ENCODE assay signal across 8 cellular contexts in the genomic region with DNA sequence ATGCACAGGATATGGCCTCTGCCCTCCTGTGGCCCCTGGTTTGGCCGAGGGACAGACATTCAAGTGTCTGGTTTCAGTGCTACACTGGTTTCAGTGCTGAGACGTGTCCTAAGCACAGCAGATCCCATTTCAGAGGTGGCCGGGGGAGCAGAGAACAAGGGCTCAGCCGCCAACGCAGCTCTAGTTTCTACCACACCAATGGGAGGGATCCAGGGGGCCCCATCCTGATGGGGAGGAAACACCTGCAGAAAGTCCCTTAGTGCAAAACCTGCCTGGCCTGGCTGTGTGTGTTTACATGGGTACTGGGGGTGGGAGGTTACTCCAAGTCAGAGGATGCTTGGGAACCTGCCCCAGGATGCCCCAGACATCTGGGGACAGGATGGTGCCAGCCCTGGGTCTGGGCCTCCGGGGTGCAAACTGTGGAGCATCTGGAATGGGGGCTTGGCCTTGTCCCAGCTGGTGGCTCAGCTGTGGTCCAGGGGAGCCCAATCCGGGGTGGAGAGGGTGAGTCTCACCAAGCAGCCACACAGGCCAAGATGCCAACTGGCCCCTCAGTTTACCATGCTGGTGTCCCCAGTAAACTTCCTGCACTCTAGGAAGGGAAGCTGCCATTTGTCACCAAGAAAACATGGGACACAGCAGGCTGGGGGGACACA. TPM values are rescaled to one million over a fixed set of nuclear protein-coding genes. Genes with fewer than 3 reads are reported as not detected.
A peak's percentile ranks its signal among the peaks of the same experiment; 100 is the strongest.
DNase-seq lines count a peak whose midpoint lies in the region; ATAC-seq and TF ChIP-seq lines count a peak whose summit lies in the region.
"Not testable (repeated sequence)": the region's sequence is repeated elsewhere in the genome, so short reads cannot be mapped to it uniquely, and the experiment has no call there.

No MANE protein-coding gene starts in this region.

- not testable (repeated sequence) for TF ChIP-seq RAD21 in Ishikawa (IDR thresholded peaks at IDR 0.05; ENCODE audit: low read depth)

- TF ChIP-seq EP300 in Ishikawa (IDR thresholded peaks at IDR 0.05; ENCODE audit: borderline replicate concordance): not testable (repeated sequence)

- TF ChIP-seq CTCF in spleen (IDR thresholded peaks at IDR 0.05 in 8 of 11, conservative IDR thresholded peaks at IDR 0.05 in 3 of 11): not testable (repeated sequence)

- H3K27me3 Mint-ChIP-seq in effector memory CD8-positive, alpha-beta T cell: not testable (repeated sequence)

- peaks cover 31% of the 10 kb centered on the region for H3K36me3 Mint-ChIP-seq in effector memory CD8-positive, alpha-beta T cell (ENCODE audit: insufficient read depth)

- not testable (repeated sequence) for H3K4me3 Mint-ChIP-seq in effector memory CD8-positive, alpha-beta T cell

- not testable (repeated sequence) for H3K27me3 ChIP-seq in spleen (replicated peaks in 1 of 7)

- not testable (repeated sequence) for H3K4me1 Mint-ChIP-seq in effector memory CD8-positive, alpha-beta T cell (ENCODE audit: low read depth in 2 of 2)

- 31 to 40% (median 35%) methylated on average over 4 to 7 of the region's 7 CpGs for WGBS in spleen, 5 donors

- ATAC-seq in GM18873 (IDR thresholded peaks at IDR 0.05; ENCODE audit: low FRiP score, unreplicated experiment): peak; percentile 73
- ATAC-seq in GM21526 (IDR thresholded peaks at IDR 0.05; ENCODE audit: low FRiP score, unreplicated experiment): peak; percentile 53
- ATAC-seq in HG02938 (IDR thresholded peaks at IDR 0.05; ENCODE audit: unreplicated experiment): peak; percentile 56
- not testable (repeated sequence) for ATAC-seq in effector memory CD8-positive, alpha-beta T cell (replicated peaks)

- H3K27ac Mint-ChIP-seq in effector memory CD8-positive, alpha-beta T cell: peak overlapping the region; percentile 76 to 82

- not testable (repeated sequence) for H3K9me3 ChIP-seq in spleen

- intact Hi-C loops in spleen (cut with DNase I; ENCODE audit: low total_unique reads): not testable (repeated sequence)

- not testable (repeated sequence) for TF ChIP-seq POLR2A in spleen (IDR thresholded peaks at IDR 0.05)

- peak overlapping the region in 2 of 8 donors; percentile 30 to 33 for H3K27ac ChIP-seq in spleen

- not testable (repeated sequence) for H3K4me3 ChIP-seq in spleen

- H3K4me1 ChIP-seq in spleen: peaks cover 0 to 18% (median 9%) of the 10 kb centered on the region in 6 donors

- H3K9me3 Mint-ChIP-seq in effector memory CD8-positive, alpha-beta T cell: not testable (repeated sequence)

- peak; percentile 12 for DNase-seq in COLO668 (lab: John Stamatoyannopoulos, UW; ENCODE audit: unreplicated experiment)
- peak; percentile 31 to 51 for DNase-seq in activated CD4-positive, alpha-beta T cell treated with anti-CD3 and anti-CD28 coated beads, Interleukin-2, amount 50 U/mL, for 48 hours
- DNase-seq in effector memory CD8-positive, alpha-beta T cell: not testable (repeated sequence)
- DNase-seq in spleen: peak; percentile 63

- peaks cover 0 to 96% (median 43%) of the 10 kb centered on the region in 6 donors for H3K36me3 ChIP-seq in spleen

TF ChIP-seq in Ishikawa, 13 proteins besides CTCF, POLR2A, EP300 and RAD21:
- 0 out of 2 replicates have a peak, but pooled peaks have one; percentile 29 for TF ChIP-seq TEAD4 (IDR thresholded peaks at IDR 0.05)

RNA-seq across cellular contexts. Expression of a gene that starts 8.3 kb away (rescaled TPM):
- 100 to 1,000 TPM in 6 of 7 donors, 10 to 100 TPM in 1; 97.8 to 151 (median 129) TPM for total RNA-seq in spleen
- 100 to 1,000 TPM in 1 of 3 donors, 10 to 100 TPM in 2; 43.6 to 103 (median 73.1) TPM for polyA plus RNA-seq in spleen

RNA-seq across cellular contexts. Expression of a gene that starts 49.5 kb away (rescaled TPM):
- total RNA-seq in spleen: 100 to 1,000 TPM in 3 of 7 donors, 10 to 100 TPM in 4; 66.1 to 121 (median 84.9) TPM
- polyA plus RNA-seq in spleen: 10 to 100 TPM in 2 of 3 donors, 1 to 10 TPM in 1; 7.4 to 19.3 (median 12.4) TPM
